Comparison of ENCODE assay signal across 8 cellular contexts in genomic region chr6:16129623-16130243, GRCh38. TPM values are rescaled to one million over a fixed set of nuclear protein-coding genes. Genes with fewer than 3 reads are reported as not detected.
DNase-seq lines count a peak whose midpoint lies in the region; ATAC-seq, FAIRE-seq and TF ChIP-seq lines count a peak whose summit lies in the region.

No MANE protein-coding gene starts in this region.

- peak overlapping the region; percentile 75 for H3K4me3 ChIP-seq in CD8-positive, alpha-beta T cell (ENCODE audit: low read depth, low read length)
- peak overlapping the region; percentile 90 to 99 for H3K4me3 ChIP-seq in body of pancreas
- H3K4me3 ChIP-seq in small intestine (ENCODE audit: low read depth in 1 of 2, low read length in 2 of 2): peak overlapping the region; percentile 63 to 90

- no peak for FAIRE-seq in small intestine (lab: Jason Lieb, UNC)

- H3K27me3 Mint-ChIP-seq in CD8-positive, alpha-beta T cell (ENCODE audit: low read depth): no peaks in the 10 kb centered on the region
- H3K27me3 Mint-ChIP-seq in HFFc6 (ENCODE audit: insufficient read depth): peaks cover 25% of the 10 kb centered on the region

- H3K4me1 ChIP-seq in CD8-positive, alpha-beta T cell (ENCODE audit: insufficient read depth, low read length): peaks cover 36% of the 10 kb centered on the region
- H3K4me1 ChIP-seq in body of pancreas: peaks cover 40% of the 10 kb centered on the region
- peaks cover 3% of the 10 kb centered on the region in 2 donors for H3K4me1 ChIP-seq in small intestine (ENCODE audit: control insufficient read depth in 2 of 2, insufficient read depth in 1 of 2, low read depth in 1 of 2, low read length in 1 of 2)

- H3K27ac ChIP-seq in CD8-positive, alpha-beta T cell (ENCODE audit: low read depth, low read length): peak overlapping the region; percentile 94
- peak overlapping the region; percentile 91 to 99 (median 96) for H3K27ac ChIP-seq in body of pancreas
- peak overlapping the region; percentile 61 to 98 for H3K27ac ChIP-seq in small intestine (ENCODE audit: low read depth in 1 of 2, low read length in 1 of 2)

- peak in 5 of 7 experiments; percentile 17 to 67 (median 29) for DNase-seq in CD8-positive, alpha-beta T cell
- DNase-seq in HFFc6 (no peak), RPMI7951 (ENCODE audit: low read depth) (peak; percentile 32), body of pancreas (peak; percentile 41 to 55 (median 48)), iPS-NIHi11 (ENCODE audit: low spot score) (peak; percentile 20), small intestine (peak; percentile 38), NCI-H1436 treated with DMSO at 0.1 percent for 48 hours (lab: John Stamatoyannopoulos, UW) (no peak)

- no peak for TF ChIP-seq CTCF in CD8-positive, alpha-beta T cell (IDR thresholded peaks at IDR 0.05)
- TF ChIP-seq CTCF in HFFc6 (IDR thresholded peaks at IDR 0.05): no peak
- TF ChIP-seq CTCF in body of pancreas (IDR thresholded peaks at IDR 0.05): no peak

- H3K9me3 Mint-ChIP-seq in CD8-positive, alpha-beta T cell: no peaks in the 10 kb centered on the region
- H3K9me3 Mint-ChIP-seq in HFFc6: no peaks in the 10 kb centered on the region

- peak; percentile 5 for ATAC-seq in CD8-positive, alpha-beta T cell
- ATAC-seq in body of pancreas (peak; percentile 8), HG03108 (IDR thresholded peaks at IDR 0.05; ENCODE audit: unreplicated experiment) (no peak)

- no peaks in the 10 kb centered on the region for H3K9me3 ChIP-seq in CD8-positive, alpha-beta T cell (ENCODE audit: low read length)
- H3K9me3 ChIP-seq in body of pancreas (no peaks in the 10 kb centered on the region), small intestine (ENCODE audit: control insufficient read depth, low read depth) (no peaks in the 10 kb centered on the region)

- peaks cover 40% of the 10 kb centered on the region for H3K4me1 Mint-ChIP-seq in CD8-positive, alpha-beta T cell (ENCODE audit: low read depth)
- peaks cover 22% of the 10 kb centered on the region for H3K4me1 Mint-ChIP-seq in HFFc6 (ENCODE audit: low read depth)

- TF ChIP-seq POLR2A in body of pancreas (IDR thresholded peaks at IDR 0.05): no peak

- peaks cover 46% of the 10 kb centered on the region for H3K36me3 Mint-ChIP-seq in CD8-positive, alpha-beta T cell
- no peaks in the 10 kb centered on the region; the same call in 1 of the 2 replicates for H3K36me3 Mint-ChIP-seq in HFFc6 (ENCODE audit: low read depth)

- H3K36me3 ChIP-seq in CD8-positive, alpha-beta T cell (ENCODE audit: insufficient read depth, low read length): peaks cover 4% of the 10 kb centered on the region
- H3K36me3 ChIP-seq in body of pancreas (replicated peaks in 1 of 2; ENCODE audit: insufficient read depth in 1 of 2, low read depth in 2 of 2) (no peaks in the 10 kb centered on the region), small intestine (ENCODE audit: control insufficient read depth in 2 of 2, insufficient read depth in 2 of 2, low read length in 2 of 2) (peaks cover 0 to 4% of the 10 kb centered on the region in 2 donors)

- H3K27me3 ChIP-seq in CD8-positive, alpha-beta T cell (ENCODE audit: insufficient read depth, low read length): no peaks in the 10 kb centered on the region
- H3K27me3 ChIP-seq in body of pancreas: no peaks in the 10 kb centered on the region
- H3K27me3 ChIP-seq in small intestine (ENCODE audit: control insufficient read depth in 2 of 2, insufficient read depth in 2 of 2, low read length in 2 of 2): no peaks in the 10 kb centered on the region

- peak overlapping the region; percentile 96 for H3K4me3 Mint-ChIP-seq in CD8-positive, alpha-beta T cell
- H3K4me3 Mint-ChIP-seq in HFFc6: peak overlapping the region; percentile 86

- CTCF ChIA-PET in CD8-positive, alpha-beta T cell (lab: Charles Lee): interaction anchor here (0.7 to 5.0 kb wide), 8 partner anchors 16 to 471 kb away, joined by 3 to 25 read pairs (median 4); no protein-coding TSS in a partner anchor

- H3K27ac Mint-ChIP-seq in CD8-positive, alpha-beta T cell: peak overlapping the region; percentile 96
- no peak overlapping the region for H3K27ac Mint-ChIP-seq in HFFc6

- POLR2A ChIA-PET in CD8-positive, alpha-beta T cell (lab: Charles Lee): interaction anchor here (0.8 to 4.9 kb wide), 6 partner anchors 7 to 140 kb away, joined by 3 to 54 read pairs (median 4); no protein-coding TSS in a partner anchor

- 0 to 1% methylated on average over 7 to 32 of the region's 33 CpGs for WGBS in body of pancreas, 2 donors
- WGBS in small intestine, 3 donors: 1% methylated on average over 19 to 33 of the region's 33 CpGs

- intact Hi-C loops in CD8-positive, alpha-beta T cell (cut with DNase I, micrococcal nuclease): loop anchor here (1.0 to 10.0 kb wide), 19 partner anchors 8 to 1575 kb away; partner anchors contain the start of genes ATXN1 (in 1 of the 2), DTNBP1 (in 1 of the 2), FAM8A1 (in 1 of the 2) and JARID2 (in 1 of the 2)
- intact Hi-C loops in body of pancreas (cut with DNase I): loop anchor here (10.0 kb wide), 1 partner anchor 435 kb away; no protein-coding TSS in a partner anchor

RNA-seq across cellular contexts. Expression of gene MYLIP, which starts 0.8 kb away (rescaled TPM):
- 100 to 1,000 TPM; 225 to 231 TPM for total RNA-seq in CD8-positive, alpha-beta T cell
- total RNA-seq in HFFc6 (2021; fragmentation: NEBNext Ultra II Directional; extraction: Animal tissue kit (Norgen Biotek cat#: 25700)): 1 to 10 TPM in 3 of 6 experiments, under 1 TPM in 3; 0.80 to 1.2 (median 1.0) TPM
- total RNA-seq in RPMI7951 (2014; rRNA removed; shearing (Covaris generic)): 8.3 and 10.0 TPM in 2 replicates
- total RNA-seq in body of pancreas: 10 to 100 TPM; 13.2 to 28.7 TPM
- 10 to 100 TPM; 10.7 to 21.1 (median 16.9) TPM for polyA plus RNA-seq in small intestine

Comparison
In these comparisons a context has a peak if more than half of its experiments do, and no peak if none do; other contexts are left out.
1. DNase-seq: peak in CD8-positive, alpha-beta T cell (5 of 7), RPMI7951 (single experiment), body of pancreas (4 of 4), iPS-NIHi11 (single experiment) and small intestine (single experiment); none in HFFc6 (single experiment) and NCI-H1436 treated with DMSO at 0.1 percent for 48 hours (single experiment).
2. RNA of gene MYLIP, which starts 0.8 kb away (total RNA-seq): 225 to 231 TPM in CD8-positive, alpha-beta T cell; 13.2 to 28.7 TPM in body of pancreas, 8.3 to 10.0 TPM in RPMI7951 and 0.80 to 1.2 TPM in HFFc6; every median in the first group is over 4 times any median in the second.
3. Peak in every context shown above with its lines, with median percentiles within 50 percentile points of each other: H3K27ac ChIP-seq and H3K4me3 ChIP-seq.